Comparison of ENCODE assay signal across 22 cellular contexts in the genomic region with DNA sequence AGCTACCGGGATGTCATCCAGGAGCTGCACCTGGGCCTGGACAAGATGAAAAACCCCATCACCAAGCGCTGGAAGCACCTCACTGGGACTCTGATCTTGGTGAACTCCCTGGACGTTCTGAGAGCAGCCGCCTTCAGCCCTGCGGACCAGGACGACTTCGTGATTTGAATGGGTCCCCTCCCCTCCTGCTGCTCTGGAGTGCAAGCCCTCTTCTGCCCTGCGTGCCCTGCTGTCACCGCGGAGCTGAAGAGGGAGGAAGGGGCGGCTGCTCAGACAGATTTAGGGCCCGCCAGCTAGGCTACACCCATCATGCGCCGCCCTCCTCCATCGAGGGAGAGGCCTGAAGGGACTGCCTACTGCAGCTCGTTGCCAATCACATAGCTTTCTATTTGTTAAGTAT.
DNase-seq lines count a peak whose midpoint lies in the region; ATAC-seq and TF ChIP-seq lines count a peak whose summit lies in the region.
"Had no signal": no experiment of that assay in that cellular context is flagged by ENCODE, and none has a peak within 500 bp of the region (broad histone marks: within the 10 kb centered on the region; RNA-seq: fewer than 3 reads in every experiment).

No MANE protein-coding gene starts in this region.

- H3K27ac Mint-ChIP-seq in MCF 10A (ENCODE audit: low read depth, unreplicated experiment) (no peak overlapping the region), endodermal cell (peak overlapping the region; percentile 23), nephron progenitor cell (peak overlapping the region; percentile 16)

- DNase-seq in breast epithelium (ENCODE audit: low spot score in 2 of 2): peak in 1 of 2 donors; percentile 46
- no peak for DNase-seq in MCF 10A (ENCODE audit: unreplicated experiment)
- DNase-seq in endodermal cell: peak; percentile 32
- no peak for DNase-seq in nephron progenitor cell
- no peak for DNase-seq in transverse colon
- no peak for DNase-seq in DMS79 treated with DMSO at 0.1 percent for 48 hours (lab: John Stamatoyannopoulos, UW)
- DNase-seq: AML-193; C1 segment of cervical spinal cord; DMS53; EL; GF-D8; NCI-H1092 treated with DMSO at 0.1 percent for 48 hours; NCI-H1436 treated with DMSO at 0.1 percent for 48 hours; NCI-H1930; NCI-H226; NCI-H510A treated with DMSO at 0.1 percent for 48 hours; NCI-H748 treated with DMSO at 0.1 percent for 48 hours; NK-92 treated with Interleukin-12 subunit alpha and Interleukin-12 subunit beta, amount 100 ng/mL, for 24 hours; SIG-M5 had no signal

- H3K9me3 Mint-ChIP-seq in MCF 10A (ENCODE audit: unreplicated experiment): no peaks in the 10 kb centered on the region
- H3K9me3 Mint-ChIP-seq in endodermal cell: no peaks in the 10 kb centered on the region
- peaks cover 12% of the 10 kb centered on the region for H3K9me3 Mint-ChIP-seq in nephron progenitor cell

- peaks cover 24% of the 10 kb centered on the region for H3K4me1 Mint-ChIP-seq in MCF 10A (ENCODE audit: insufficient read depth, unreplicated experiment)
- H3K4me1 Mint-ChIP-seq in endodermal cell: no peaks in the 10 kb centered on the region
- peaks cover 18% of the 10 kb centered on the region for H3K4me1 Mint-ChIP-seq in nephron progenitor cell

- H3K4me3 Mint-ChIP-seq in MCF 10A (ENCODE audit: unreplicated experiment) (no peak overlapping the region), endodermal cell (no peak overlapping the region), nephron progenitor cell (no peak overlapping the region)

- CTCF ChIA-PET in MCF 10A (lab: Yijun Ruan, JAX): interaction anchor here (0.5 to 1.9 kb wide), 2 partner anchors 8 to 506 kb away, joined by 3 to 4 read pairs; no protein-coding TSS in a partner anchor

- no peak overlapping the region for H3K4me3 ChIP-seq in breast epithelium
- H3K4me3 ChIP-seq in endodermal cell (ENCODE audit: low read length): no peak overlapping the region
- H3K4me3 ChIP-seq in transverse colon: no peak overlapping the region
- H3K4me3 ChIP-seq: K562 had no signal

- intact Hi-C loops in breast epithelium (cut with DNase I; ENCODE audit: low total_unique reads): loop anchor here (2.0 kb wide), 1 partner anchor 71 kb away; no protein-coding TSS in a partner anchor
- intact Hi-C loops in MCF 10A (cut with micrococcal nuclease): loop anchor here (5.0 kb wide), 1 partner anchor 101 kb away; a partner anchor contains a TSS
- intact Hi-C loops in transverse colon (cut with DNase I; ENCODE audit: low total_unique reads): no loop called here

- POLR2A ChIA-PET in MCF 10A (lab: Yijun Ruan, JAX): no interaction called here

- no peak for TF ChIP-seq POLR2A in breast epithelium (IDR thresholded peaks at IDR 0.05)
- TF ChIP-seq POLR2A in transverse colon (IDR thresholded peaks at IDR 0.05): no peak

- in situ Hi-C loops in transverse colon (cut with MboI; ENCODE audit: low pct_ligation_motif_present in 1 of 4, low pct_unique_long_range_greater_than_20kb in 1 of 4, low sequenced_read_pairs in 3 of 4): no loop called here

- no peaks in the 10 kb centered on the region for H3K27me3 Mint-ChIP-seq in MCF 10A (ENCODE audit: insufficient read depth, unreplicated experiment)
- no peaks in the 10 kb centered on the region for H3K27me3 Mint-ChIP-seq in endodermal cell (ENCODE audit: insufficient read depth)
- no peaks in the 10 kb centered on the region for H3K27me3 Mint-ChIP-seq in nephron progenitor cell (ENCODE audit: low read depth, poor library complexity)

- WGBS in endodermal cell (ENCODE audit: insufficient coverage in 1 of 2, insufficient read length in 1 of 2), 2 experiments: 86 to 94% methylated on average over 7 to 16 of the region's 16 CpGs
- WGBS in transverse colon (ENCODE audit: low coverage in 1 of 2), 2 donors: 63 to 88% methylated on average over 5 to 16 of the region's 16 CpGs

- H3K27me3 ChIP-seq in breast epithelium (no peaks in the 10 kb centered on the region), endodermal cell (ENCODE audit: control insufficient read depth, insufficient read depth, low read length, poor library complexity, severe bottlenecking) (no peaks in the 10 kb centered on the region), transverse colon (no peaks in the 10 kb centered on the region)

- TF ChIP-seq CTCF in breast epithelium (IDR thresholded peaks at IDR 0.05) (no peak), MCF 10A (IDR thresholded peaks at IDR 0.05; ENCODE audit: unreplicated experiment) (no peak), endodermal cell (conservative IDR thresholded peaks at IDR 0.05) (no peak), nephron progenitor cell (IDR thresholded peaks at IDR 0.05) (no peak), transverse colon (IDR thresholded peaks at IDR 0.05) (no peak)

- H3K9me3 ChIP-seq in breast epithelium (no peaks in the 10 kb centered on the region), endodermal cell (ENCODE audit: control insufficient read depth, low read length) (no peaks in the 10 kb centered on the region), transverse colon (no peaks in the 10 kb centered on the region)

- H3K36me3 Mint-ChIP-seq in MCF 10A (ENCODE audit: insufficient read depth, unreplicated experiment): peaks cover 19% of the 10 kb centered on the region
- H3K36me3 Mint-ChIP-seq in endodermal cell (ENCODE audit: low read depth): peaks cover 53% of the 10 kb centered on the region
- H3K36me3 Mint-ChIP-seq in nephron progenitor cell (ENCODE audit: low read depth): peaks cover 59% of the 10 kb centered on the region

- no peak overlapping the region for H3K9ac ChIP-seq in endodermal cell (ENCODE audit: extremely low read depth, low read length, poor library complexity, severe bottlenecking)

- no peak for TF ChIP-seq EP300 in transverse colon (IDR thresholded peaks at IDR 0.05; ENCODE audit: low read depth)

- ATAC-seq in HG02885 (IDR thresholded peaks at IDR 0.05; ENCODE audit: poor library complexity, unreplicated experiment) (no peak), HG03460 (IDR thresholded peaks at IDR 0.05; ENCODE audit: unreplicated experiment) (no peak)
- ATAC-seq: K562 had no signal

- H3K4me1 ChIP-seq in breast epithelium (peaks cover 0 to 5% of the 10 kb centered on the region in 2 donors), endodermal cell (ENCODE audit: control insufficient read depth, insufficient read depth, low read length) (no peaks in the 10 kb centered on the region), transverse colon (peaks cover 10 to 20% (median 17%) of the 10 kb centered on the region in 4 donors)

- H3K27ac ChIP-seq in breast epithelium (peak overlapping the region; percentile 17 to 90), endodermal cell (ENCODE audit: low read depth, low read length) (peak overlapping the region; percentile 20), transverse colon (peak overlapping the region in 3 of 4 donors; percentile 5 to 26 (median 15))

- H3K36me3 ChIP-seq in breast epithelium (no peaks in the 10 kb centered on the region), endodermal cell (ENCODE audit: control insufficient read depth, insufficient read depth, low read length) (peaks cover 59% of the 10 kb centered on the region), transverse colon (no peaks in the 10 kb centered on the region)

- BruUV-seq in MCF 10A (replicated peaks; lab: Mats Ljungman, UMichigan): no TSS peak
